16 cellular contexts compared by ENCODE assay signal in the genomic region with DNA sequence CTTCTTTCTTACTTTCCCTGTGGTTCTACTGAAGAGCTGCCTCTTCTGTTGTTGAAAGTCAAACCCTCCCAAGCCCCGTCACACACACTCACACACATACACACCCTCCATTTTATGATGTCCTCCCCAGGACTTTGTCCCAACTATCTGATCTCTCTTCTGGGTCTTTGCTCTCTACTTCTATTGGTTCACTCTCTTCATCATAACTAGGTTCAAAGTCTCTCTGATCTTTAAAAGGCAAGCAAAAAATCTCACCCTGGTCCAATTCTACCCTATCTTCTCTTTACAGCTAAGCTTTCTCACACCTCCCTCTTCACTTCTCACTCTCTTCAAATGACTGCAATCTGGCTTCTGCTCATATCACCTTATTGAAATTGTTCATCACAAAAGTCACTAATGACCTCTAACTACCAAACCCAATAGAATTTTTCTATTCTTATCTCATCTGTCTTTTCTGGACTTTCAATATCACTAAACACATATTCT. TPM values are rescaled to one million over a fixed set of nuclear protein-coding genes. Genes with fewer than 3 reads are reported as not detected.
A peak's percentile ranks its signal among the peaks of the same experiment; 100 is the strongest.
DNase-seq lines count a peak whose midpoint lies in the region; ATAC-seq, FAIRE-seq and TF ChIP-seq lines count a peak whose summit lies in the region.
"Had no signal": no experiment of that assay in that cellular context is flagged by ENCODE, and none has a peak within 500 bp of the region (broad histone marks: within the 10 kb centered on the region; RNA-seq: fewer than 3 reads in every experiment).

No MANE protein-coding gene starts in this region.

- H3K36me3 Mint-ChIP-seq in activated T-cell treated with anti-CD3 and anti-CD28 coated beads, Interleukin-2, amount 50 U/mL, for 4 hours (ENCODE audit: insufficient read depth): peaks cover 19% of the 10 kb centered on the region
- H3K36me3 Mint-ChIP-seq in stimulated activated effector memory CD8-positive, alpha-beta T cell treated with anti-CD3 and anti-CD28 coated beads, Interleukin-12 subunit alpha, Interleukin-12 subunit beta, amount 100 ng/mL, for 72 hours: peaks cover 7% of the 10 kb centered on the region
- H3K36me3 Mint-ChIP-seq in activated naive CD4-positive, alpha-beta T cell treated with anti-CD3 and anti-CD28 coated beads for 36 hours (ENCODE audit: low read depth): peaks cover 9% of the 10 kb centered on the region

- TF ChIP-seq CTCF in H1 (IDR thresholded peaks at IDR 0.05; ENCODE audit: control extremely low read depth in 1 of 3, insufficient read depth in 1 of 3, low read depth in 1 of 3, low read length in 3 of 3): no peak

- ATAC-seq in activated T-cell treated with anti-CD3 and anti-CD28 coated beads, Interleukin-2, amount 50 U/mL, for 4 hours: peak; percentile 74 to 79
- peak; percentile 67 for ATAC-seq in HG02759 (IDR thresholded peaks at IDR 0.05; ENCODE audit: unreplicated experiment)
- ATAC-seq in stimulated activated effector memory CD8-positive, alpha-beta T cell treated with anti-CD3 and anti-CD28 coated beads, Interleukin-12 subunit alpha, Interleukin-12 subunit beta, amount 100 ng/mL, for 72 hours: peak; percentile 97

- H3K4me3 Mint-ChIP-seq in activated T-cell treated with anti-CD3 and anti-CD28 coated beads, Interleukin-2, amount 50 U/mL, for 4 hours: no peak overlapping the region
- H3K4me3 Mint-ChIP-seq in stimulated activated effector memory CD8-positive, alpha-beta T cell treated with anti-CD3 and anti-CD28 coated beads, Interleukin-12 subunit alpha, Interleukin-12 subunit beta, amount 100 ng/mL, for 72 hours: no peak overlapping the region
- no peak overlapping the region for H3K4me3 Mint-ChIP-seq in activated naive CD4-positive, alpha-beta T cell treated with anti-CD3 and anti-CD28 coated beads for 36 hours
- H3K4me3 Mint-ChIP-seq: activated naive CD8-positive, alpha-beta T cell; memory B cell had no signal

- CTCF ChIA-PET in H1 (lab: Charles Lee; ENCODE audit: partially characterized antibody): interaction anchor here (0.6 to 1.1 kb wide), 3 partner anchors 74 to 79 kb away, joined by 3 read pairs; no protein-coding TSS in a partner anchor
- CTCF ChIA-PET in activated naive CD4-positive, alpha-beta T cell treated with anti-CD3 and anti-CD28 coated beads for 36 hours (lab: Charles Lee): no interaction called here

- H3K14ac ChIP-seq in H1 (ENCODE audit: insufficient read length): no peak overlapping the region

- no peaks in the 10 kb centered on the region for H3K27me3 Mint-ChIP-seq in activated T-cell treated with anti-CD3 and anti-CD28 coated beads, Interleukin-2, amount 50 U/mL, for 4 hours (ENCODE audit: low read depth)
- no peaks in the 10 kb centered on the region for H3K27me3 Mint-ChIP-seq in activated naive CD4-positive, alpha-beta T cell treated with anti-CD3 and anti-CD28 coated beads for 36 hours (ENCODE audit: low read depth)
- H3K27me3 Mint-ChIP-seq: activated naive CD8-positive, alpha-beta T cell; memory B cell had no signal

- H2BK20ac ChIP-seq in H1 (ENCODE audit: low read length): no peak overlapping the region

- no peak overlapping the region for H2BK120ac ChIP-seq in H1 (replicated peaks; ENCODE audit: low read depth, low read length)

- H3K9ac ChIP-seq in H1 (replicated peaks in 1 of 4; ENCODE audit: extremely low read depth in 1 of 4, low read depth in 3 of 4, low read length in 3 of 4): no peak overlapping the region
- H3K9ac ChIP-seq: parathyroid adenoma had no signal

- no peak overlapping the region for H4K91ac ChIP-seq in H1 (replicated peaks; ENCODE audit: insufficient read length, low read length)

- no peaks in the 10 kb centered on the region; a peak in 1 of 7 replicates for H3K4me1 ChIP-seq in H1 (replicated peaks in 1 of 4; ENCODE audit: control insufficient read depth in 3 of 4, insufficient read depth in 4 of 4, low read length in 3 of 4)

- no peaks in the 10 kb centered on the region; a peak in 1 of 4 replicates for H3K79me2 ChIP-seq in H1 (ENCODE audit: control insufficient read depth in 1 of 2, insufficient read depth in 2 of 2, low read length in 2 of 2)

- TF ChIP-seq EP300 in H1 (IDR thresholded peaks at IDR 0.05; ENCODE audit: borderline replicate concordance in 1 of 2, low read depth in 2 of 2, low read length in 2 of 2): no peak

- H4K20me1 ChIP-seq in H1 (replicated peaks in 1 of 2; ENCODE audit: control insufficient read depth in 1 of 2, insufficient read depth in 2 of 2, low read length in 2 of 2): no peaks in the 10 kb centered on the region

- no peak overlapping the region for H2BK15ac ChIP-seq in H1 (ENCODE audit: low read length)

- peaks cover 0 to 3% (median 0%) of the 10 kb centered on the region in 4 experiments; a peak in 1 of 8 replicates for H3K36me3 ChIP-seq in H1 (ENCODE audit: control insufficient read depth in 2 of 4, insufficient read depth in 4 of 4, low read length in 3 of 4)

- no peak overlapping the region for H4K8ac ChIP-seq in H1 (ENCODE audit: extremely low read depth, insufficient read depth, low read length)

- TF ChIP-seq POLR2A in H1 (IDR thresholded peaks at IDR 0.05; ENCODE audit: control extremely low read depth in 1 of 2, low read depth in 2 of 2, low read length in 2 of 2): no peak

- H2BK12ac ChIP-seq in H1 (ENCODE audit: low read depth, low read length): no peak overlapping the region

- no peak overlapping the region for H3K23ac ChIP-seq in H1 (ENCODE audit: insufficient read length)

- peaks cover 5% of the 10 kb centered on the region for H3K4me1 Mint-ChIP-seq in activated T-cell treated with anti-CD3 and anti-CD28 coated beads, Interleukin-2, amount 50 U/mL, for 4 hours (ENCODE audit: low read depth)
- peaks cover 16% of the 10 kb centered on the region for H3K4me1 Mint-ChIP-seq in stimulated activated effector memory CD8-positive, alpha-beta T cell treated with anti-CD3 and anti-CD28 coated beads, Interleukin-12 subunit alpha, Interleukin-12 subunit beta, amount 100 ng/mL, for 72 hours
- peaks cover 10% of the 10 kb centered on the region for H3K4me1 Mint-ChIP-seq in activated naive CD4-positive, alpha-beta T cell treated with anti-CD3 and anti-CD28 coated beads for 36 hours (ENCODE audit: low read depth)

- no peak overlapping the region for H4K5ac ChIP-seq in H1 (ENCODE audit: insufficient read length, low read depth, low read length)

- H3K4me3 ChIP-seq in H1 (ENCODE audit: extremely low read depth in 1 of 4, insufficient read depth in 2 of 4, low read depth in 3 of 4, low read length in 4 of 4): no peak overlapping the region
- H3K4me3 ChIP-seq: vagina had no signal

- H3K27ac ChIP-seq in H1 (ENCODE audit: low read depth, low read length): no peak overlapping the region
- H3K27ac ChIP-seq: parathyroid adenoma, vagina had no signal

- H3K27me3 ChIP-seq in H1 (replicated peaks in 1 of 4; ENCODE audit: control insufficient read depth in 3 of 4, extremely low read depth in 1 of 4, insufficient read depth in 3 of 4, low read length in 3 of 4): no peaks in the 10 kb centered on the region
- H3K27me3 ChIP-seq: vagina had no signal

- no peaks in the 10 kb centered on the region for H3K9me3 ChIP-seq in H1 (ENCODE audit: insufficient read depth in 2 of 2, low read depth in 1 of 2, low read length in 1 of 2)
- H3K9me3 ChIP-seq: vagina had no signal

- intact Hi-C loops in activated naive CD4-positive, alpha-beta T cell treated with anti-CD3 and anti-CD28 coated beads for 36 hours (cut with micrococcal nuclease): no loop called here

- no peak overlapping the region for H3K4ac ChIP-seq in H1 (replicated peaks; ENCODE audit: insufficient read length, low read depth, low read length)

- no peak for DNase-seq in activated T-cell treated with anti-CD3 and anti-CD28 coated beads, Interleukin-2, amount 50 U/mL, for 4 hours
- DNase-seq in activated T-cell treated with anti-CD3 and anti-CD28 coated beads, Interleukin-2, amount 50 U/mL, for 1 hour: no peak
- no peak for DNase-seq in H1 (ENCODE audit: low read depth in 1 of 2, low spot score in 2 of 2)
- DNase-seq in stimulated activated effector memory CD8-positive, alpha-beta T cell treated with anti-CD3 and anti-CD28 coated beads, Interleukin-12 subunit alpha, Interleukin-12 subunit beta, amount 100 ng/mL, for 72 hours (ENCODE audit: low spot score in 2 of 2): no peak
- DNase-seq in activated naive CD4-positive, alpha-beta T cell treated with anti-CD3 and anti-CD28 coated beads for 36 hours: no peak
- DNase-seq in NCI-H510A treated with DMSO at 0.1 percent for 48 hours (lab: John Stamatoyannopoulos, UW): no peak
- DNase-seq in Kasumi-1 (lab: John Stamatoyannopoulos, UW): no peak
- DNase-seq: activated CD4-positive, alpha-beta T cell treated with anti-CD3 and anti-CD28 coated beads, Interleukin-2, amount 50 U/mL, for 4 hours; cerebellar nuclear complex; NCI-H1105 treated with DMSO at 0.1 percent for 48 hours; NCI-H446 treated with DMSO at 0.1 percent for 48 hours had no signal

- peaks cover 4% of the 10 kb centered on the region; the same call in 1 of the 2 replicates for H3K23me2 ChIP-seq in H1 (ENCODE audit: low read depth, low read length)

- H3K79me1 ChIP-seq in H1 (ENCODE audit: low read depth, low read length): no peaks in the 10 kb centered on the region; the same call in 1 of the 2 replicates

- H3K27ac Mint-ChIP-seq in stimulated activated effector memory CD8-positive, alpha-beta T cell treated with anti-CD3 and anti-CD28 coated beads, Interleukin-12 subunit alpha, Interleukin-12 subunit beta, amount 100 ng/mL, for 72 hours: no peak overlapping the region
- H3K27ac Mint-ChIP-seq in activated naive CD4-positive, alpha-beta T cell treated with anti-CD3 and anti-CD28 coated beads for 36 hours: no peak overlapping the region
- H3K27ac Mint-ChIP-seq: activated naive CD8-positive, alpha-beta T cell; memory B cell had no signal

- no peak overlapping the region for H3K4me2 ChIP-seq in H1 (ENCODE audit: insufficient read depth in 1 of 2, low read depth in 2 of 2, low read length in 2 of 2)

- H2AK5ac ChIP-seq in H1 (ENCODE audit: low read depth, low read length): no peak overlapping the region

- FAIRE-seq in H1 (lab: Jason Lieb, UNC): no peak

- H3K9me3 Mint-ChIP-seq in activated T-cell treated with anti-CD3 and anti-CD28 coated beads, Interleukin-2, amount 50 U/mL, for 4 hours: no peaks in the 10 kb centered on the region
- no peaks in the 10 kb centered on the region for H3K9me3 Mint-ChIP-seq in stimulated activated effector memory CD8-positive, alpha-beta T cell treated with anti-CD3 and anti-CD28 coated beads, Interleukin-12 subunit alpha, Interleukin-12 subunit beta, amount 100 ng/mL, for 72 hours
- no peaks in the 10 kb centered on the region for H3K9me3 Mint-ChIP-seq in activated naive CD4-positive, alpha-beta T cell treated with anti-CD3 and anti-CD28 coated beads for 36 hours

- H3K18ac ChIP-seq in H1 (ENCODE audit: extremely low read depth, low read length): no peak overlapping the region

- no peak overlapping the region for H2BK5ac ChIP-seq in H1 (ENCODE audit: low read depth, low read length)

- WGBS in H1 (ENCODE audit: extremely low coverage in 1 of 2, insufficient coverage in 1 of 2, insufficient read length in 1 of 2, insufficient replicate concordance in 2 of 2, low coverage in 1 of 2, low lambda C conversion rate in 2 of 2, missing lambda C conversion rate in 1 of 2), 2 experiments: 100% methylated on average over 1 of the region's 1 CpG; no CpG with 5 or more reads in 1 of the 2 experiments

- POLR2A ChIA-PET in H1 (lab: Charles Lee; ENCODE audit: partially characterized antibody): interaction anchor here (0.6 kb wide), 1 partner anchor 176 kb away, joined by 3 read pairs; no protein-coding TSS in a partner anchor

- H3K56ac ChIP-seq in H1 (replicated peaks; ENCODE audit: insufficient read length, low read depth, low read length): peak overlapping the region; percentile 60

- no peak overlapping the region for H2AFZ ChIP-seq in H1 (ENCODE audit: low read length)
- H2AFZ ChIP-seq: parathyroid adenoma had no signal

- TF ChIP-seq RAD21 in H1 (IDR thresholded peaks at IDR 0.05 in 1 of 2, conservative IDR thresholded peaks at IDR 0.05 in 1 of 2; ENCODE audit: low read depth in 2 of 2, low read length in 2 of 2): no peak

RNA-seq across cellular contexts. Expression of a gene that starts 34.8 kb away (rescaled TPM):
- total RNA-seq in activated T-cell treated with anti-CD3 and anti-CD28 coated beads, Interleukin-2, amount 50 U/mL, for 4 hours: 10 to 100 TPM; 24.8 to 40.8 (median 26.6) TPM
- total RNA-seq in H1 (2021; fragmentation: NEBNext Ultra II Directional; extraction: Animal tissue kit (Norgen Biotek cat#: 25700)): 23.5 and 25.6 TPM in 2 replicates
- polyA plus RNA-seq in H1 (2011; rRNA removed): 6.1 and 8.8 TPM in 2 replicates
- 12.6 TPM for polyA plus RNA-seq in H1 (2011; cell fraction: cytosol; rRNA removed)
- 12.9 TPM for polyA plus RNA-seq in H1 (2011; cell fraction: nucleus; rRNA removed)
- polyA plus RNA-seq in H1 (2012, experiment 1 of 2): 12.6 to 20.2 TPM (median 15.3 TPM) in 4 replicates
- 5.2 TPM for polyA plus RNA-seq in H1 (2012, experiment 2 of 2)
- polyA plus RNA-seq in H1 (2013, experiment 1 of 2): 18.0 TPM
- 19.3 TPM for polyA plus RNA-seq in H1 (2013, experiment 2 of 2)
- polyA minus RNA-seq in H1 (2011; rRNA and poly(A)+ RNA removed): 9.4 TPM in 2 replicates
- 9.9 TPM for polyA minus RNA-seq in H1 (2011; cell fraction: cytosol; rRNA and poly(A)+ RNA removed)
- 32.3 TPM for polyA minus RNA-seq in H1 (2011; cell fraction: nucleus; rRNA and poly(A)+ RNA removed)
- 10 to 100 TPM; 13.3 to 15.3 TPM for total RNA-seq in activated naive CD4-positive, alpha-beta T cell treated with anti-CD3 and anti-CD28 coated beads for 36 hours
